21 cellular contexts compared by ENCODE assay signal in genomic region chr9:1008256-1008655, GRCh38. TPM values are rescaled to one million over a fixed set of nuclear protein-coding genes. Genes with fewer than 3 reads are reported as not detected.
"Had no signal": no experiment of that assay in that cellular context is flagged by ENCODE, and none has a peak within 500 bp of the region (broad histone marks: within the 10 kb centered on the region; RNA-seq: fewer than 3 reads in every experiment).

No MANE protein-coding gene starts in this region.

- DNase-seq: activated CD4-positive, alpha-beta T cell treated with anti-CD3 and anti-CD28 coated beads for 36 hours; activated CD8-positive, alpha-beta memory T cell treated with anti-CD3 and anti-CD28 coated beads, Interleukin-2, amount 50 U/mL, for 48 hours; activated CD8-positive, alpha-beta T cell treated with anti-CD3 and anti-CD28 coated beads for 36 hours; activated naive CD4-positive, alpha-beta T cell; amygdala; cerebellar nuclear complex; dermis blood vessel endothelial cell; endodermal cell; kidney; left ventricle myocardium inferior; sigmoid colon; stimulated activated CD4-positive, alpha-beta T cell treated with anti-CD3 and anti-CD28 coated beads, Interleukin-4, amount 100 ng/mL, for 1 hour; stimulated activated CD8-positive, alpha-beta memory T cell treated with anti-CD3 and anti-CD28 coated beads, Interleukin-4, amount 100 ng/mL, for 48 hours; stimulated activated naive CD8-positive, alpha-beta T cell treated with anti-CD3 and anti-CD28 coated beads, Interleukin-15, Interleukin-2, amounts not matched to agents 100 U/mL and 50 U/mL, for 24 hours; T1000; upper lobe of right lung; WERI-Rb-1 had no signal

- H3K27me3 ChIP-seq: upper lobe of right lung had no signal

- H3K4me1 ChIP-seq: left ventricle myocardium inferior, upper lobe of right lung had no signal

- H3K9me3 ChIP-seq: left ventricle myocardium inferior, sigmoid colon, suprapubic skin, upper lobe of right lung had no signal

- ATAC-seq: stimulated activated naive CD8-positive, alpha-beta T cell treated with anti-CD3 and anti-CD28 coated beads, Interleukin-15, Interleukin-2, amounts not matched to agents 100 U/mL and 50 U/mL, for 24 hours had no signal

- FAIRE-seq: kidney had no signal

- H3K4me3 ChIP-seq: left ventricle myocardium inferior, sigmoid colon, suprapubic skin, upper lobe of right lung had no signal

- H3K27ac ChIP-seq: left ventricle myocardium inferior, sigmoid colon, suprapubic skin, upper lobe of right lung, WERI-Rb-1 had no signal

- H3K36me3 ChIP-seq: left ventricle myocardium inferior, sigmoid colon, suprapubic skin, upper lobe of right lung, WERI-Rb-1 had no signal

RNA-seq across cellular contexts. Expression of gene DMRT3, which starts 31.8 kb away (rescaled TPM):
- total RNA-seq: activated CD4-positive, alpha-beta T cell treated with anti-CD3 and anti-CD28 coated beads for 36 hours; activated CD8-positive, alpha-beta T cell treated with anti-CD3 and anti-CD28 coated beads for 36 hours; activated T-helper 1 cell treated with anti-CD3 and anti-CD28 coated beads, Interleukin-12 subunit alpha, Interleukin-12 subunit beta, Interleukin-2, Interleukin-4 antibody, amounts not matched to agents 30 ng/mL and 10 ng/mL and 1 ng/mL, durations not matched to agents 14 hours and 24 hours and 36 hours; dermis blood vessel endothelial cell; endodermal cell; kidney; left ventricle myocardium inferior; neural crest cell; osteocyte; sigmoid colon; upper lobe of right lung had no signal
- polyA plus RNA-seq: sigmoid colon had no signal

RNA-seq across cellular contexts. Expression of gene DMRT2, which starts 41.9 kb away (rescaled TPM):
- total RNA-seq: activated CD4-positive, alpha-beta T cell treated with anti-CD3 and anti-CD28 coated beads for 36 hours; activated CD8-positive, alpha-beta T cell treated with anti-CD3 and anti-CD28 coated beads for 36 hours; dermis blood vessel endothelial cell; left ventricle myocardium inferior; osteocyte had no signal
